16 cellular contexts compared by ENCODE assay signal in the genomic region with DNA sequence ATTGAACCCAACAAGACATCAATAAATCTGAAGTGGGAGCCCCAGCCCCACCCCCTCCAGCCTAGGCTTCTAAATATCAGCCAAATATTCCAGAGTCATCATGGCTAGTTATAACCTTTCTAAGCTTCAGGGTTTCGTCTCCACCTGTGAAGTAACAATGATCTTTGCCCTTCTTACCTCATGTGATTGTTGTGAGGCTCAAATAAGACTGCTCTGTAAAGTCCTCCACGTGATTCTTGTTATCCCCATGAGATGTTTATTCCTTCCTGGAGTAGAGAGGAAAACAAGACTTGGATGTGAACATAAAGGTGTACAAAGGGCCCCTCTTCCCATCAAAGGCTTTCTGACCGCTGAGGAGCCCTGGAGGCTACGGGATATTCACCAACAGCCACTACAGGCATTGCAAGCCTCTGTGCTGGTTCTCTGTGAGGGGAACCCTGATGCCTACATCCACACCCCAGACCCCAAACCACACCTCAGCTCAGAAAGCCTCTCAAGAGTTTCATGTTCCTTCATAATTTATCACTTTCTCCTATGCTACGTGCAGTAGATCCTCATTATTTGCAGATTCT. TPM values are rescaled to one million over a fixed set of nuclear protein-coding genes. Genes with fewer than 3 reads are reported as not detected.
DNase-seq lines count a peak whose midpoint lies in the region; ATAC-seq, FAIRE-seq and TF ChIP-seq lines count a peak whose summit lies in the region.
"Had no signal": no experiment of that assay in that cellular context is flagged by ENCODE, and none has a peak within 500 bp of the region (broad histone marks: within the 10 kb centered on the region; RNA-seq: fewer than 3 reads in every experiment).

No MANE protein-coding gene starts in this region.

- no peak overlapping the region for H3K4me2 ChIP-seq in hepatocyte
- H3K4me2 ChIP-seq: GM23338 had no signal

- no peak for FAIRE-seq in small intestine (lab: Jason Lieb, UNC)

- no peak overlapping the region for H2AFZ ChIP-seq in hepatocyte
- H2AFZ ChIP-seq: GM23338 had no signal

- H4K20me1 ChIP-seq in hepatocyte (ENCODE audit: insufficient read depth, poor library complexity, severe bottlenecking): no peaks in the 10 kb centered on the region

- H3K9ac ChIP-seq in liver (ENCODE audit: low read depth in 1 of 2, low read length in 2 of 2): no peak overlapping the region

- in situ Hi-C loops in gastrocnemius medialis (cut with MboI; ENCODE audit: low sequenced_read_pairs in 4 of 4): no loop called here

- ATAC-seq in left colon: peak; percentile 97
- ATAC-seq in gastrocnemius medialis: no peak
- no peak for ATAC-seq in HG03460 (IDR thresholded peaks at IDR 0.05; ENCODE audit: unreplicated experiment)
- ATAC-seq: GM23338, HCT116 had no signal

- H3K27me3 ChIP-seq in hepatocyte: no peaks in the 10 kb centered on the region
- H3K27me3 ChIP-seq in liver (ENCODE audit: control insufficient read depth in 4 of 4, insufficient read depth in 4 of 4, low read length in 3 of 4): no peaks in the 10 kb centered on the region
- H3K27me3 ChIP-seq in small intestine (ENCODE audit: control insufficient read depth in 2 of 2, insufficient read depth in 2 of 2, low read length in 2 of 2): no peaks in the 10 kb centered on the region
- H3K27me3 ChIP-seq in gastrocnemius medialis: no peaks in the 10 kb centered on the region

- H3K9me2 ChIP-seq in hepatocyte (replicated peaks; ENCODE audit: insufficient read depth): no peaks in the 10 kb centered on the region

- TF ChIP-seq POLR2A in gastrocnemius medialis (IDR thresholded peaks at IDR 0.05): no peak

- H3K79me2 ChIP-seq in hepatocyte: no peaks in the 10 kb centered on the region

- H3K4me3 ChIP-seq in hepatocyte: no peak overlapping the region
- H3K4me3 ChIP-seq in liver (ENCODE audit: low read depth in 1 of 3, low read length in 3 of 3): no peak overlapping the region
- no peak overlapping the region for H3K4me3 ChIP-seq in small intestine (ENCODE audit: low read depth in 1 of 2, low read length in 2 of 2)
- no peak overlapping the region for H3K4me3 ChIP-seq in gastrocnemius medialis
- H3K4me3 ChIP-seq: GM23338 had no signal

- H3K27ac ChIP-seq in hepatocyte (peak overlapping the region; percentile 78), liver (ENCODE audit: low read depth in 1 of 2, low read length in 2 of 2) (no peak overlapping the region), small intestine (ENCODE audit: low read depth in 1 of 2, low read length in 1 of 2) (no peak overlapping the region), gastrocnemius medialis (no peak overlapping the region)

- H3K36me3 ChIP-seq in hepatocyte (replicated peaks; ENCODE audit: insufficient read depth, low read depth) (no peaks in the 10 kb centered on the region), liver (ENCODE audit: control insufficient read depth in 4 of 4, insufficient read depth in 3 of 4, low read depth in 1 of 4, low read length in 3 of 4) (no peaks in the 10 kb centered on the region), small intestine (ENCODE audit: control insufficient read depth in 2 of 2, insufficient read depth in 2 of 2, low read length in 2 of 2) (no peaks in the 10 kb centered on the region), gastrocnemius medialis (no peaks in the 10 kb centered on the region)

- H3K9me3 ChIP-seq in hepatocyte (ENCODE audit: low read depth) (no peaks in the 10 kb centered on the region), liver (ENCODE audit: control insufficient read depth in 4 of 4, low read length in 3 of 4) (no peaks in the 10 kb centered on the region), small intestine (ENCODE audit: control insufficient read depth, low read depth) (no peaks in the 10 kb centered on the region), gastrocnemius medialis (no peaks in the 10 kb centered on the region)

- TF ChIP-seq CTCF in hepatocyte (IDR thresholded peaks at IDR 0.05; ENCODE audit: poor library complexity): no peak
- TF ChIP-seq CTCF in liver (IDR thresholded peaks at IDR 0.05; ENCODE audit: low read depth, low read length, missing input control): no peak
- TF ChIP-seq CTCF in gastrocnemius medialis (IDR thresholded peaks at IDR 0.05 in 4 of 5, conservative IDR thresholded peaks at IDR 0.05 in 1 of 5): no peak

- TF ChIP-seq RAD21 in liver (IDR thresholded peaks at IDR 0.05): no peak

- DNase-seq in hepatocyte (ENCODE audit: low spot score): peak; percentile 63
- DNase-seq in left colon: no peak
- peak; percentile 89 for DNase-seq in small intestine
- no peak for DNase-seq in HPDE6-E6E7 (ENCODE audit: extremely low spot score)
- no peak for DNase-seq in gastrocnemius medialis
- DNase-seq: C1 segment of cervical spinal cord; Calu3; CD4-positive, alpha-beta memory T cell; COR-L47; DMS53; DMS79 treated with DMSO at 0.1 percent for 48 hours; H9 had no signal

- 63% methylated on average over 5 of the region's 5 CpGs for WGBS in hepatocyte (ENCODE audit: low lambda C conversion rate, missing lambda C conversion rate)
- WGBS in liver: 55% methylated on average over 5 of the region's 5 CpGs
- WGBS in small intestine, 3 donors: 18 to 49% (median 45%) methylated on average over 5 of the region's 5 CpGs

- intact Hi-C loops in left colon (cut with DNase I, micrococcal nuclease) (no loop called here), gastrocnemius medialis (cut with DNase I; ENCODE audit: low total_unique reads) (no loop called here)

- H3K4me1 ChIP-seq in hepatocyte (ENCODE audit: insufficient read depth) (peaks cover 5% of the 10 kb centered on the region), liver (ENCODE audit: control insufficient read depth in 4 of 4, insufficient read depth in 4 of 4, low read length in 3 of 4) (peaks cover 0 to 1% (median under 1%) of the 10 kb centered on the region in 4 donors), small intestine (ENCODE audit: control insufficient read depth in 2 of 2, insufficient read depth in 1 of 2, low read depth in 1 of 2, low read length in 1 of 2) (peaks cover 0 to 2% of the 10 kb centered on the region in 2 donors), gastrocnemius medialis (peaks cover 4 to 6% of the 10 kb centered on the region in 2 donors)

TF ChIP-seq in liver, 16 proteins besides CTCF, POLR2A, EP300 and RAD21:
- TF ChIP-seq FOXA2 (IDR thresholded peaks at IDR 0.05) (no peak), EGR1 (IDR thresholded peaks at IDR 0.05; ENCODE audit: low read depth in 2 of 2) (no peak), HNF4G (IDR thresholded peaks at IDR 0.05) (no peak), SP1 (IDR thresholded peaks at IDR 0.05) (no peak), YY1 (IDR thresholded peaks at IDR 0.05) (no peak), HNF4A (conservative IDR thresholded peaks at IDR 0.05) (peak; percentile 43 to 66)
- TF ChIP-seq, protein P1, sequence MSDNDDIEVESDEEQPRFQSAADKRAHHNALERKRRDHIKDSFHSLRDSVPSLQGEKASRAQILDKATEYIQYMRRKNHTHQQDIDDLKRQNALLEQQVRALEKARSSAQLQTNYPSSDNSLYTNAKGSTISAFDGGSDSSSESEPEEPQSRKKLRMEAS (IDR thresholded peaks at IDR 0.05): no peak
- TF ChIP-seq, protein P2, sequence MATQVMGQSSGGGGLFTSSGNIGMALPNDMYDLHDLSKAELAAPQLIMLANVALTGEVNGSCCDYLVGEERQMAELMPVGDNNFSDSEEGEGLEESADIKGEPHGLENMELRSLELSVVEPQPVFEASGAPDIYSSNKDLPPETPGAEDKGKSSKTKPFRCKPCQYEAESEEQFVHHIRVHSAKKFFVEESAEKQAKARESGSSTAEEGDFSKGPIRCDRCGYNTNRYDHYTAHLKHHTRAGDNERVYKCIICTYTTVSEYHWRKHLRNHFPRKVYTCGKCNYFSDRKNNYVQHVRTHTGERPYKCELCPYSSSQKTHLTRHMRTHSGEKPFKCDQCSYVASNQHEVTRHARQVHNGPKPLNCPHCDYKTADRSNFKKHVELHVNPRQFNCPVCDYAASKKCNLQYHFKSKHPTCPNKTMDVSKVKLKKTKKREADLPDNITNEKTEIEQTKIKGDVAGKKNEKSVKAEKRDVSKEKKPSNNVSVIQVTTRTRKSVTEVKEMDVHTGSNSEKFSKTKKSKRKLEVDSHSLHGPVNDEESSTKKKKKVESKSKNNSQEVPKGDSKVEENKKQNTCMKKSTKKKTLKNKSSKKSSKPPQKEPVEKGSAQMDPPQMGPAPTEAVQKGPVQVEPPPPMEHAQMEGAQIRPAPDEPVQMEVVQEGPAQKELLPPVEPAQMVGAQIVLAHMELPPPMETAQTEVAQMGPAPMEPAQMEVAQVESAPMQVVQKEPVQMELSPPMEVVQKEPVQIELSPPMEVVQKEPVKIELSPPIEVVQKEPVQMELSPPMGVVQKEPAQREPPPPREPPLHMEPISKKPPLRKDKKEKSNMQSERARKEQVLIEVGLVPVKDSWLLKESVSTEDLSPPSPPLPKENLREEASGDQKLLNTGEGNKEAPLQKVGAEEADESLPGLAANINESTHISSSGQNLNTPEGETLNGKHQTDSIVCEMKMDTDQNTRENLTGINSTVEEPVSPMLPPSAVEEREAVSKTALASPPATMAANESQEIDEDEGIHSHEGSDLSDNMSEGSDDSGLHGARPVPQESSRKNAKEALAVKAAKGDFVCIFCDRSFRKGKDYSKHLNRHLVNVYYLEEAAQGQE (IDR thresholded peaks at IDR 0.05): no peak
TF ChIP-seq in liver: peak in this region for 1.

RNA-seq across cellular contexts. Expression of a gene that starts 20.1 kb away (rescaled TPM):
- total RNA-seq in hepatocyte (24.2 and 26.5 TPM in 2 replicates), left colon (1 to 10 TPM; 4.2 to 7.1 TPM), liver (1 to 10 TPM; 1.0 to 1.7 TPM), gastrocnemius medialis (10 to 100 TPM in 1 of 4 donors, 1 to 10 TPM in 3; 4.2 to 16.0 (median 6.3) TPM)
- polyA plus RNA-seq in hepatocyte (20.8 and 21.5 TPM in 2 replicates), liver (under 1 TPM; 0.46 to 0.78 TPM), small intestine (10 to 100 TPM in 1 of 3 donors, 1 to 10 TPM in 2; 5.9 to 10.7 (median 6.9) TPM)
- polyA plus RNA-seq: CD4-positive, alpha-beta memory T cell had no signal

Comparison
In these comparisons a context has a peak if more than half of its experiments do, and no peak if none do; other contexts are left out.
1. DNase-seq: peak in hepatocyte (single experiment) and small intestine (single experiment); none in left colon (0 of 2), HPDE6-E6E7 (single experiment) and gastrocnemius medialis (0 of 2).